Comparison of ENCODE assay signal across 28 cellular contexts in the genomic region with DNA sequence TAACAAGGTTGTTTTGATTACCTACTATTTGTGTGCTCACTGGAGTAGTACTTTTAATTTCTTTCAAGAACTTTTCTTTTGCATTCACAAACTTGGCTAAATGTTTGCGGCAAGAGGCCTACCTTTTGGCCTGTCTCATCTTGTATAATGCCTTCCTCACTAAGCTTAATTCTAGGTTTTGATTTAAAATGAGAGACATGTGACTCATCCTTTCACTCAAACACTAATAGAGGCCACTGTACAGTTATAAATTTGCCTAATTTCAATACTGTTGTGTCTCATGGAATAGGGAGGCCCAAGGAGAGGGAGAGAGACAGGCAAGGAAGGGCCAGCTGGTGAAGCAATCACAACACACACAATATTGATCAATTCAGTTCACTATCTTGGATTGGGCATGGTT.
"Had no signal": no experiment of that assay in that cellular context is flagged by ENCODE, and none has a peak within 500 bp of the region (broad histone marks: within the 10 kb centered on the region; RNA-seq: fewer than 3 reads in every experiment).

No MANE protein-coding gene starts in this region.

- DNase-seq: activated B cell treated with CpG ODN at 0.5 μM for 24 hours; activated CD4-positive, alpha-beta T cell treated with anti-CD3 and anti-CD28 coated beads for 48 hours; activated CD4-positive, alpha-beta T cell treated with anti-CD3 and anti-CD28 coated beads, Interleukin-2, amount 50 U/mL, for 1 hour; activated CD4-positive, alpha-beta T cell treated with anti-CD3 and anti-CD28 coated beads, Interleukin-2, amount 50 U/mL, for 48 hours; activated CD8-positive, alpha-beta memory T cell treated with anti-CD3 and anti-CD28 coated beads for 24 hours; activated CD8-positive, alpha-beta T cell treated with anti-CD3 and anti-CD28 coated beads for 36 hours; activated gamma-delta T cell treated with Interleukin-2 at 50 U/mL for 16 hours; activated naive CD4-positive, alpha-beta T cell treated with anti-CD3 and anti-CD28 coated beads, Interleukin-2, amount 50 U/mL, for 16 hours; activated naive CD4-positive, alpha-beta T cell treated with Interleukin-2 at 50 U/mL for 16 hours; activated T-cell treated with anti-CD3 and anti-CD28 coated beads, Interleukin-2, amount 50 U/mL, for 4 hours; amniotic stem cell; anterior cingulate cortex; body of pancreas; central memory CD4-positive, alpha-beta T cell; dorsolateral prefrontal cortex; effector memory CD4-positive, alpha-beta T cell; endodermal cell; erythroblast; esophagus squamous epithelium; glutamatergic neuron; heart left ventricle; T-helper 2 cell had no signal

- H3K9me3 Mint-ChIP-seq: activated B cell treated with CpG ODN at 0.5 μM for 24 hours; dendritic cell treated with granulocyte-macrophage colony-stimulating factor and Interleukin-4, amounts not matched to agents 40 ng/mL and 50 ng/mL, for 4 days; endodermal cell had no signal

- H3K4me3 Mint-ChIP-seq: activated B cell treated with CpG ODN at 0.5 μM for 24 hours; activated CD8-positive, alpha-beta T cell treated with anti-CD3 and anti-CD28 coated beads for 36 hours; activated naive CD8-positive, alpha-beta T cell; activated T-cell treated with anti-CD3 and anti-CD28 coated beads, Interleukin-2, amount 50 U/mL, for 4 hours; dendritic cell treated with granulocyte-macrophage colony-stimulating factor and Interleukin-4, amounts not matched to agents 40 ng/mL and 50 ng/mL, for 4 days; endodermal cell had no signal

- H3K36me3 ChIP-seq: cardiac muscle cell, esophagus squamous epithelium, heart left ventricle had no signal

- H3K4me3 ChIP-seq: body of pancreas, cardiac muscle cell, coronary artery, dorsolateral prefrontal cortex, esophagus squamous epithelium, heart left ventricle had no signal

- H3K27ac Mint-ChIP-seq: activated B cell treated with CpG ODN at 0.5 μM for 24 hours; activated CD8-positive, alpha-beta T cell treated with anti-CD3 and anti-CD28 coated beads for 36 hours; activated naive CD8-positive, alpha-beta T cell; dendritic cell treated with granulocyte-macrophage colony-stimulating factor and Interleukin-4, amounts not matched to agents 40 ng/mL and 50 ng/mL, for 4 days; endodermal cell had no signal

- H3K27ac ChIP-seq: body of pancreas, cardiac muscle cell, coronary artery, dorsolateral prefrontal cortex, esophagus squamous epithelium, heart left ventricle had no signal

- H3K27me3 Mint-ChIP-seq: activated B cell treated with CpG ODN at 0.5 μM for 24 hours; activated CD8-positive, alpha-beta T cell treated with anti-CD3 and anti-CD28 coated beads for 36 hours; activated naive CD8-positive, alpha-beta T cell; dendritic cell treated with granulocyte-macrophage colony-stimulating factor and Interleukin-4, amounts not matched to agents 40 ng/mL and 50 ng/mL, for 4 days had no signal

- H3K9me3 ChIP-seq: body of pancreas, esophagus squamous epithelium had no signal

- H3K27me3 ChIP-seq: body of pancreas, cardiac muscle cell, dorsolateral prefrontal cortex, esophagus squamous epithelium, heart left ventricle had no signal

- FAIRE-seq: astrocyte, frontal cortex had no signal

- ATAC-seq: activated CD8-positive, alpha-beta T cell treated with anti-CD3 and anti-CD28 coated beads for 36 hours; activated T-cell treated with anti-CD3 and anti-CD28 coated beads, Interleukin-2, amount 50 U/mL, for 4 hours; body of pancreas; heart left ventricle had no signal
